Comparison of ENCODE assay signal across 8 cellular contexts in the genomic region with DNA sequence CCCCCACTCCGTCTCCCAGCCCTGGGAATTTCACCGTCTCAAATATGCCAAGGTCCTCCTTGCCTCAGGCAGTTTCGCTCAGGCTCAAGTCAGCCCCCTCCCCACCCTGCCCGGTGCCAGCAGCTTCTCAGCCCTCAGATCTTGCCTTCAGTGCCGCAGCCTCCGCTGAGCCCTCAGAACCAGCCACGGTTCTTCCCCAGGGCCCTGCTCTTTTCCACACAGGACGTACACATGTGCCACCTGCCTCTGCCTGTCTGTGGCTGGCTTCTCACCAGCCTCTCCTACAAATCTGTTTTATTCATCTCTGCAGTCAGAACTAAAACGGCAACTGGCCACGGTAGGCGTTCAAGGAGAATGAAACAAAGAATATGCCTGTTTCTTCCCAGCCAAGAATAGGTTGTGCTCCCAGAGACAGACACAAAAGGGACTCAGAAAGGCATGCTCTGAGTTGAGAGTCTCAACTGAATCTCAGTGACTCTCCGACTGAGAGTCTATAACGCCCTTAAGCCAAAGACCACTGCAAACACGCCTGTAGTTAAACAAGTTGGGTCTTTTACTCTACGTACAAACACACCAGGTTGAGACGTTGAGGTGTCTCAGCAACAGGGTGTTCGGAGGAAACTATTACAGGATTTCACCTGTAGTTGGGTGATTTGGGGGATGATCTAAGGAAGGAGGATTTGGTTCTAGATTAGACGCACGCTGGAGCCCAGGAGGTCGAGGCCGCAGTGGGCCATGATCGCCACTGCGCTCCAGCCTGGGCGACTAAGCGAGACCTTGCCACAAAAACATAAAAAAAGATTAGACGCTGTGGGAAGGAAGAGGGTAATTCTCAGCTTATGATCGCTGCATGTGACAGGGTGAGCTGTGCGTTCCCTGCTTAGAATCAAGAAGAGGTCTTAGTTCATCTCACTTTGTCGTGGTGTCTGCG. TPM values are rescaled to one million over a fixed set of nuclear protein-coding genes. Genes with fewer than 3 reads are reported as not detected.
DNase-seq lines count a peak whose midpoint lies in the region; ATAC-seq and TF ChIP-seq lines count a peak whose summit lies in the region.

No MANE protein-coding gene starts in this region.

- no peak for TF ChIP-seq CTCF in GM06990 (IDR thresholded peaks at IDR 0.05; ENCODE audit: insufficient read depth, low read length, poor library complexity, severe bottlenecking)
- TF ChIP-seq CTCF in KMS-11 (conservative IDR thresholded peaks at IDR 0.05; ENCODE audit: low read depth, low read length), result no peak
- no peak for TF ChIP-seq CTCF in body of pancreas (IDR thresholded peaks at IDR 0.05)

- TF ChIP-seq POLR2A in body of pancreas (IDR thresholded peaks at IDR 0.05), result no peak

- H3K79me2 ChIP-seq in KMS-11 (ENCODE audit: insufficient read depth, low read depth), result no peaks in the 10 kb centered on the region

- H3K9me3 ChIP-seq in body of pancreas (no peaks in the 10 kb centered on the region), muscle layer of duodenum (ENCODE audit: control insufficient read depth in 1 of 2, low read length in 2 of 2) (no peaks in the 10 kb centered on the region)

- H3K9ac ChIP-seq in KMS-11, result no peak overlapping the region

- ATAC-seq in body of pancreas (peak; percentile 12), GM21786 (IDR thresholded peaks at IDR 0.05; ENCODE audit: unreplicated experiment) (no peak)

- DNase-seq in GM06990 (ENCODE audit: extremely low read depth, insufficient read length), result peak; percentile 28
- peak in 2 of 4 donors; percentile 40 to 46 for DNase-seq in body of pancreas
- DNase-seq in COLO668 (lab: John Stamatoyannopoulos, UW; ENCODE audit: unreplicated experiment), result no peak
- DNase-seq in glomerular visceral epithelial cell (ENCODE audit: extremely low spot score), result no peak
- no peak for DNase-seq in NCI-H446 treated with DMSO at 0.1 percent for 48 hours (lab: John Stamatoyannopoulos, UW)

- intact Hi-C loops in body of pancreas (cut with DNase I), result no loop called here

- no peak overlapping the region for H2AFZ ChIP-seq in KMS-11 (ENCODE audit: low read depth)

- H3K4me2 ChIP-seq in KMS-11, result peak overlapping the region; percentile 53; the same call in 1 of the 2 replicates

- WGBS in body of pancreas, 2 donors, result 9 to 20% methylated on average over 27 to 30 of the region's 30 CpGs

- H3K4me3 ChIP-seq in GM06990 (replicated peaks; ENCODE audit: low read depth, low read length) (peak overlapping the region; percentile 82), KMS-11 (IDR thresholded peaks at IDR 0.05; ENCODE audit: insufficient read depth, low read depth, low read length) (no peak overlapping the region), body of pancreas (peak overlapping the region; percentile 59 to 86), muscle layer of duodenum (ENCODE audit: low read depth in 1 of 2, low read length in 2 of 2) (peak overlapping the region; percentile 62 to 86)

- H3K27me3 ChIP-seq in GM06990 (replicated peaks; ENCODE audit: control insufficient read depth, insufficient read depth, low read length) (no peaks in the 10 kb centered on the region), KMS-11 (ENCODE audit: insufficient read depth, low read depth) (peaks cover 92% of the 10 kb centered on the region), body of pancreas (no peaks in the 10 kb centered on the region), muscle layer of duodenum (ENCODE audit: low read depth, low read length) (no peaks in the 10 kb centered on the region)

- no peak overlapping the region for H3K27ac ChIP-seq in KMS-11
- peak overlapping the region; percentile 87 to 94 (median 90) for H3K27ac ChIP-seq in body of pancreas
- H3K27ac ChIP-seq in muscle layer of duodenum (ENCODE audit: low read length), result peak overlapping the region; percentile 17

- H3K4me1 ChIP-seq in KMS-11 (ENCODE audit: low read depth, poor library complexity, severe bottlenecking) (peaks cover 12% of the 10 kb centered on the region), body of pancreas (peaks cover 42% of the 10 kb centered on the region), muscle layer of duodenum (ENCODE audit: control insufficient read depth in 1 of 2, insufficient read depth in 2 of 2, low read length in 2 of 2) (peaks cover 10 to 30% of the 10 kb centered on the region in 2 donors)

- H4K20me1 ChIP-seq in KMS-11 (ENCODE audit: insufficient read depth), result no peaks in the 10 kb centered on the region

- H3K36me3 ChIP-seq in GM06990 (ENCODE audit: control insufficient read depth, insufficient read depth, low read length), result no peaks in the 10 kb centered on the region
- H3K36me3 ChIP-seq in KMS-11 (ENCODE audit: insufficient read depth), result no peaks in the 10 kb centered on the region
- no peaks in the 10 kb centered on the region for H3K36me3 ChIP-seq in body of pancreas (replicated peaks in 1 of 2; ENCODE audit: insufficient read depth in 1 of 2, low read depth in 2 of 2)
- H3K36me3 ChIP-seq in muscle layer of duodenum (ENCODE audit: control insufficient read depth in 1 of 2, insufficient read depth in 2 of 2, low read length in 2 of 2), result no peaks in the 10 kb centered on the region

RNA-seq across cellular contexts. Expression of a gene that starts 10.5 kb away (rescaled TPM):
- total RNA-seq in body of pancreas, result not detected

RNA-seq across cellular contexts. Expression of a gene that starts 13.9 kb away (rescaled TPM):
- 100 to 1,000 TPM; 137 to 171 TPM for total RNA-seq in body of pancreas

RNA-seq across cellular contexts. Expression of a gene that starts 41.4 kb away (rescaled TPM):
- 1 to 10 TPM in 1 of 2 donors, not detected in 1; 1.3 TPM for total RNA-seq in body of pancreas

RNA-seq across cellular contexts. Expression of a gene that starts 41.6 kb away (rescaled TPM):
- 10 to 100 TPM; 32.6 to 34.2 TPM for total RNA-seq in body of pancreas

RNA-seq across cellular contexts. Expression of a gene that starts 43.4 kb away (rescaled TPM):
- total RNA-seq in body of pancreas, result not detected
